In the genomic region with DNA sequence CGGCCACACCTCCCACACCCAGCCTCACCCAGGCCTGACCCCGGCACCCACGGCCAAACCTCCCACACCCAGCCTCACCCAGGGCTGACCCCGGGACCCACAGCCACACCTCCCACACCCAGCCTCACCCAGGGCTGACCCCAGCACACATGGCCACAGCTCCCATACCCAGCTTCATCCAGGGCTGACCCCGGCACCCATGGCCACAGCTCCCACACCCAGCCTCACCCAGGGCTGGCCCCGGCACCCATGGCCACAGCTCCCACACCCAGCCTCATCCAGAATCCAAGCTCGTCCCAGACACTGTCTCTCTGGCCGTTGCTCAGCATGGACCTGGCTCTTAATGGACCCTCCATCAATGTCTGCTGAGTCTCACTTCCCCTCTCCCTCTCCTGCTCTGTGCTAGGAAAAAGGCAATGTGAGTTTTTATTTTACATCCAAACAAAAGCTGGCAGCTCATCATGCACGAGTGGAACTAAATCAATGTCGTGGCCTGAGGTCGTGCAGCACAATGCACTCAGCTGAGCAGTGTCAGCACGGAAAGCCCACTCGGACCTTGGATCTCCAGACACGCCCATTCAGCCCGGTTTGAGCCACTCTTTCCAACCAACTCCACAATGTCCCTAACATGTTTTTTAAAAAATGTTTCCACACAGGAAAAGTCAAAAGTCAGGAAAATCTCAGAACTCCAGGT, we compare ENCODE assay signal across 21 cellular contexts. TPM values are rescaled to one million over a fixed set of nuclear protein-coding genes. Genes with fewer than 3 reads are reported as not detected.
A peak's percentile ranks its signal among the peaks of the same experiment; 100 is the strongest.
DNase-seq lines count a peak whose midpoint lies in the region; ATAC-seq and TF ChIP-seq lines count a peak whose summit lies in the region.
"Had no signal": no experiment of that assay in that cellular context is flagged by ENCODE, and none has a peak within 500 bp of the region (broad histone marks: within the 10 kb centered on the region; RNA-seq: fewer than 3 reads in every experiment).

No MANE protein-coding gene starts in this region.

- no peak for ATAC-seq in activated T-helper 17 cell treated with anti-CD3 and anti-CD28 coated beads, Interleukin-2, amount 50 U/mL, for 72 hours (replicated peaks)
- peak; percentile 31 for ATAC-seq in left lobe of liver
- ATAC-seq in GM18502 (IDR thresholded peaks at IDR 0.05; ENCODE audit: poor library complexity, unreplicated experiment), result no peak
- ATAC-seq: activated CD4-positive, alpha-beta T cell treated with anti-CD3 and anti-CD28 coated beads for 36 hours had no signal

- 44% methylated on average over 15 of the region's 15 CpGs for WGBS in prostate gland

- no peaks in the 10 kb centered on the region for H3K36me3 ChIP-seq in HEK293 (ENCODE audit: control insufficient read depth in 2 of 2, insufficient read depth in 1 of 2, low read length in 2 of 2)
- H3K36me3 ChIP-seq in prostate gland, result no peaks in the 10 kb centered on the region

- H3K4me3 Mint-ChIP-seq in activated T-helper 17 cell treated with anti-CD3 and anti-CD28 coated beads, Interleukin-2, amount 50 U/mL, for 72 hours, result no peak overlapping the region
- no peak overlapping the region for H3K4me3 Mint-ChIP-seq in T-helper 2 cell treated with Interferon-gamma antibody and Interleukin-4, amounts not matched to agents 5 μg/mL and 100 μg/mL, for 36 hours
- H3K4me3 Mint-ChIP-seq: activated CD4-positive, alpha-beta T cell treated with anti-CD3 and anti-CD28 coated beads for 36 hours; activated naive CD4-positive, alpha-beta T cell treated with anti-CD3 and anti-CD28 coated beads for 36 hours; B cell; dendritic cell treated with granulocyte-macrophage colony-stimulating factor and Interleukin-4, amounts not matched to agents 40 ng/mL and 50 ng/mL, for 4 days had no signal

- intact Hi-C loops in prostate gland (cut with DNase I), result no loop called here

- peaks cover 23% of the 10 kb centered on the region for H3K4me1 ChIP-seq in HEK293 (ENCODE audit: control insufficient read depth, insufficient read depth, low read length)
- peaks cover 17% of the 10 kb centered on the region for H3K4me1 ChIP-seq in prostate gland (replicated peaks)

- H3K9me3 ChIP-seq in HEK293 (ENCODE audit: control insufficient read depth, insufficient read depth, low read depth, low read length) (no peaks in the 10 kb centered on the region), prostate gland (no peaks in the 10 kb centered on the region)

- no peak for TF ChIP-seq POLR2A in prostate gland (IDR thresholded peaks at IDR 0.05)

- POLR2A ChIA-PET in HEK293 (lab: Yijun Ruan, JAX), result no interaction called here

- no peaks in the 10 kb centered on the region for H3K9me3 Mint-ChIP-seq in activated T-helper 17 cell treated with anti-CD3 and anti-CD28 coated beads, Interleukin-2, amount 50 U/mL, for 72 hours
- H3K9me3 Mint-ChIP-seq in T-helper 2 cell treated with Interferon-gamma antibody and Interleukin-4, amounts not matched to agents 5 μg/mL and 100 μg/mL, for 36 hours, result no peaks in the 10 kb centered on the region
- H3K9me3 Mint-ChIP-seq: activated naive CD4-positive, alpha-beta T cell treated with anti-CD3 and anti-CD28 coated beads for 36 hours; dendritic cell treated with granulocyte-macrophage colony-stimulating factor and Interleukin-4, amounts not matched to agents 40 ng/mL and 50 ng/mL, for 4 days had no signal

- H3K27me3 ChIP-seq in prostate gland (replicated peaks; ENCODE audit: insufficient read depth), result no peaks in the 10 kb centered on the region

- no peaks in the 10 kb centered on the region for H3K27me3 Mint-ChIP-seq in activated T-helper 17 cell treated with anti-CD3 and anti-CD28 coated beads, Interleukin-2, amount 50 U/mL, for 72 hours
- no peaks in the 10 kb centered on the region for H3K27me3 Mint-ChIP-seq in T-helper 2 cell treated with Interferon-gamma antibody and Interleukin-4, amounts not matched to agents 5 μg/mL and 100 μg/mL, for 36 hours (ENCODE audit: low read depth)
- H3K27me3 Mint-ChIP-seq: activated CD4-positive, alpha-beta T cell treated with anti-CD3 and anti-CD28 coated beads for 36 hours had no signal

- CTCF ChIA-PET in HEK293 (lab: Yijun Ruan, JAX), result no interaction called here

- no peak overlapping the region for H3K4me3 ChIP-seq in HEK293 (ENCODE audit: low read depth, low read length)
- no peak overlapping the region for H3K4me3 ChIP-seq in prostate gland
- H3K4me3 ChIP-seq: skin epidermis had no signal

- H3K27ac ChIP-seq in HEK293 (ENCODE audit: extremely low read depth, low read depth, low read length), result no peak overlapping the region
- peak overlapping the region; percentile 60 to 61 for H3K27ac ChIP-seq in prostate gland
- H3K27ac ChIP-seq: skin epidermis had no signal

- no peak for TF ChIP-seq CTCF in HEK293 (tag by site-specific recombination; IDR thresholded peaks at IDR 0.05)
- no peak for TF ChIP-seq CTCF in prostate gland (IDR thresholded peaks at IDR 0.05)

- H3K4me1 Mint-ChIP-seq in activated T-helper 17 cell treated with anti-CD3 and anti-CD28 coated beads, Interleukin-2, amount 50 U/mL, for 72 hours, result no peaks in the 10 kb centered on the region
- H3K4me1 Mint-ChIP-seq in T-helper 2 cell treated with Interferon-gamma antibody and Interleukin-4, amounts not matched to agents 5 μg/mL and 100 μg/mL, for 36 hours (ENCODE audit: low read depth), result peaks cover 1% of the 10 kb centered on the region
- H3K4me1 Mint-ChIP-seq: activated CD4-positive, alpha-beta T cell treated with anti-CD3 and anti-CD28 coated beads for 36 hours; B cell had no signal

- H3K27ac Mint-ChIP-seq in activated T-helper 17 cell treated with anti-CD3 and anti-CD28 coated beads, Interleukin-2, amount 50 U/mL, for 72 hours, result peak overlapping the region; percentile 26
- H3K27ac Mint-ChIP-seq in T-helper 2 cell treated with Interferon-gamma antibody and Interleukin-4, amounts not matched to agents 5 μg/mL and 100 μg/mL, for 36 hours, result no peak overlapping the region
- H3K27ac Mint-ChIP-seq: activated CD4-positive, alpha-beta T cell treated with anti-CD3 and anti-CD28 coated beads for 36 hours; activated naive CD4-positive, alpha-beta T cell treated with anti-CD3 and anti-CD28 coated beads for 36 hours; B cell; dendritic cell treated with granulocyte-macrophage colony-stimulating factor and Interleukin-4, amounts not matched to agents 40 ng/mL and 50 ng/mL, for 4 days had no signal

- no peak for DNase-seq in left lobe of liver (ENCODE audit: low spot score)
- DNase-seq in prostate gland (ENCODE audit: low spot score), result no peak
- DNase-seq in KG1 (lab: John Stamatoyannopoulos, UW), result no peak
- no peak for DNase-seq in SIG-M5 treated with dmso at 0.1 percent for 504 hours (lab: John Stamatoyannopoulos, UW; ENCODE audit: unreplicated experiment)
- DNase-seq in T-helper 2 cell treated with Interferon-gamma antibody and Interleukin-4, amounts not matched to agents 5 μg/mL and 100 μg/mL, for 36 hours (ENCODE audit: low spot score), result no peak
- DNase-seq: activated CD4-positive, alpha-beta T cell treated with anti-CD3 and anti-CD28 coated beads for 36 hours; activated CD8-positive, alpha-beta memory T cell treated with anti-CD3 and anti-CD28 coated beads, Interleukin-2, amount 50 U/mL, for 48 hours; activated naive CD4-positive, alpha-beta T cell treated with anti-CD3 and anti-CD28 coated beads for 36 hours; GDM1; mammary epithelial cell; NCI-H524 treated with DMSO at 0.1 percent for 48 hours; nucleus accumbens; SHP77 treated with DMSO at 0.1 percent for 48 hours; stimulated activated CD4-positive, alpha-beta T cell treated with anti-CD3 and anti-CD28 coated beads, Interleukin-4, amount 100 ng/mL, for 1 hour; T-helper 9 cell had no signal

- no peaks in the 10 kb centered on the region for H3K36me3 Mint-ChIP-seq in activated T-helper 17 cell treated with anti-CD3 and anti-CD28 coated beads, Interleukin-2, amount 50 U/mL, for 72 hours (ENCODE audit: low read depth)
- H3K36me3 Mint-ChIP-seq in T-helper 2 cell treated with Interferon-gamma antibody and Interleukin-4, amounts not matched to agents 5 μg/mL and 100 μg/mL, for 36 hours (ENCODE audit: low read depth), result no peaks in the 10 kb centered on the region

TF ChIP-seq in HEK293, 187 proteins besides CTCF, POLR2A, EP300 and RAD21:
- TF ChIP-seq TCF7L2 (IDR thresholded peaks at IDR 0.05; ENCODE audit: borderline replicate concordance, low read depth, low read length) (no peak), KLF1 (tag by site-specific recombination; IDR thresholded peaks at IDR 0.05) (peak; percentile 33), EGR2 (tag by site-specific recombination; IDR thresholded peaks at IDR 0.05; ENCODE audit: low read depth) (no peak), ZNF837 (tag by site-specific recombination; IDR thresholded peaks at IDR 0.05) (no peak), ZBTB1 (tag by site-specific recombination; IDR thresholded peaks at IDR 0.05) (no peak), ZNF16 (tag by site-specific recombination; IDR thresholded peaks at IDR 0.05; ENCODE audit: low read depth) (no peak), ZNF394 (tag by site-specific recombination; IDR thresholded peaks at IDR 0.05; ENCODE audit: borderline replicate concordance) (no peak)
TF ChIP-seq in HEK293: peak in this region for 1.

RNA-seq across cellular contexts. Expression of a gene that starts 36.0 kb away (rescaled TPM):
- 1 to 10 TPM; 1.7 to 4.6 TPM for total RNA-seq in activated T-helper 17 cell treated with anti-CD3 and anti-CD28 coated beads, Interleukin-2, amount 50 U/mL, for 72 hours
- 20.1 TPM for total RNA-seq in left lobe of liver
- 10 to 100 TPM; 16.3 to 31.1 TPM for total RNA-seq in prostate gland
